In genomic region chr12:43675048-43675904, GRCh38 we compare ENCODE assay signal across 15 cellular contexts.
DNase-seq lines count a peak whose midpoint lies in the region; ATAC-seq, FAIRE-seq and TF ChIP-seq lines count a peak whose summit lies in the region.
"Had no signal": no experiment of that assay in that cellular context is flagged by ENCODE, and none has a peak within 500 bp of the region (broad histone marks: within the 10 kb centered on the region; RNA-seq: fewer than 3 reads in every experiment).

No MANE protein-coding gene starts in this region.

- peak; percentile 8 to 61 for ATAC-seq in upper lobe of left lung (ENCODE audit: low FRiP score in 2 of 2)
- ATAC-seq: body of pancreas had no signal

- no peak overlapping the region for H3K27ac ChIP-seq in upper lobe of left lung
- H3K27ac ChIP-seq: body of pancreas, left lung had no signal

- DNase-seq in HS-27A (ENCODE audit: low read depth) (peak; percentile 49), bronchial epithelial cell (ENCODE audit: low read depth) (peak; percentile 8), left kidney (ENCODE audit: low read depth, low spot score) (peak; percentile 7), upper lobe of left lung (peak in 1 of 2 donors; percentile 1), frontal cortex (ENCODE audit: low spot score in 2 of 2) (no peak), 8988T (no peak)
- DNase-seq in activated T-helper 1 cell treated with anti-CD3 and anti-CD28 coated beads, Interleukin-12 subunit alpha, Interleukin-12 subunit beta, Interleukin-2, Interleukin-4 antibody, amounts not matched to agents 30 ng/mL and 10 ng/mL and 1 ng/mL, durations not matched to agents 14 hours and 24 hours and 36 hours (ENCODE audit: low spot score): no peak
- DNase-seq: DMS153; effector CD4-positive, alpha-beta T cell; left lung; NCI-H187 had no signal

- no peaks in the 10 kb centered on the region for H3K4me1 Mint-ChIP-seq in activated T-helper 1 cell treated with anti-CD3 and anti-CD28 coated beads, Interleukin-12 subunit alpha, Interleukin-12 subunit beta, Interleukin-2, Interleukin-4 antibody, amounts not matched to agents 30 ng/mL and 10 ng/mL and 1 ng/mL, durations not matched to agents 14 hours and 24 hours and 36 hours (ENCODE audit: low read depth)
- H3K4me1 Mint-ChIP-seq: neural crest cell had no signal

- H3K4me3 ChIP-seq in bronchial epithelial cell (ENCODE audit: low read depth, low read length): no peak overlapping the region
- no peak overlapping the region for H3K4me3 ChIP-seq in upper lobe of left lung
- H3K4me3 ChIP-seq: body of pancreas, left lung had no signal

- no peak overlapping the region for H3K4me3 Mint-ChIP-seq in activated T-helper 1 cell treated with anti-CD3 and anti-CD28 coated beads, Interleukin-12 subunit alpha, Interleukin-12 subunit beta, Interleukin-2, Interleukin-4 antibody, amounts not matched to agents 30 ng/mL and 10 ng/mL and 1 ng/mL, durations not matched to agents 14 hours and 24 hours and 36 hours
- H3K4me3 Mint-ChIP-seq: CD4-positive, alpha-beta memory T cell; neural crest cell had no signal

- H3K36me3 ChIP-seq in bronchial epithelial cell (ENCODE audit: control insufficient read depth, insufficient read depth, low read length) (no peaks in the 10 kb centered on the region), upper lobe of left lung (no peaks in the 10 kb centered on the region)
- H3K36me3 ChIP-seq: left lung had no signal

- TF ChIP-seq EP300 in upper lobe of left lung (IDR thresholded peaks at IDR 0.05): no peak

- no peak for TF ChIP-seq CTCF in bronchial epithelial cell (IDR thresholded peaks at IDR 0.05; ENCODE audit: insufficient read depth, low read length, severe bottlenecking)
- TF ChIP-seq CTCF in upper lobe of left lung (IDR thresholded peaks at IDR 0.05): no peak

- no peaks in the 10 kb centered on the region for H3K9me3 ChIP-seq in upper lobe of left lung
- H3K9me3 ChIP-seq: body of pancreas, left lung had no signal

- no peaks in the 10 kb centered on the region for H3K4me1 ChIP-seq in upper lobe of left lung
- H3K4me1 ChIP-seq: body of pancreas, left lung had no signal

- H3K27me3 ChIP-seq in bronchial epithelial cell (ENCODE audit: control insufficient read depth, insufficient read depth, low read length) (no peaks in the 10 kb centered on the region), upper lobe of left lung (no peaks in the 10 kb centered on the region)
- H3K27me3 ChIP-seq: body of pancreas, left lung had no signal

- TF ChIP-seq POLR2A in upper lobe of left lung (IDR thresholded peaks at IDR 0.05): no peak

- no peak overlapping the region for H3K27ac Mint-ChIP-seq in activated T-helper 1 cell treated with anti-CD3 and anti-CD28 coated beads, Interleukin-12 subunit alpha, Interleukin-12 subunit beta, Interleukin-2, Interleukin-4 antibody, amounts not matched to agents 30 ng/mL and 10 ng/mL and 1 ng/mL, durations not matched to agents 14 hours and 24 hours and 36 hours
- H3K27ac Mint-ChIP-seq: activated naive CD4-positive, alpha-beta T cell treated with anti-CD3 and anti-CD28 coated beads, Interleukin-2, amount 50 U/mL, for 72 hours; CD4-positive, alpha-beta memory T cell had no signal

- intact Hi-C loops in activated T-helper 1 cell treated with anti-CD3 and anti-CD28 coated beads, Interleukin-12 subunit alpha, Interleukin-12 subunit beta, Interleukin-2, Interleukin-4 antibody, amounts not matched to agents 30 ng/mL and 10 ng/mL and 1 ng/mL, durations not matched to agents 14 hours and 24 hours and 36 hours (cut with micrococcal nuclease): no loop called here

- H3K36me3 Mint-ChIP-seq in activated T-helper 1 cell treated with anti-CD3 and anti-CD28 coated beads, Interleukin-12 subunit alpha, Interleukin-12 subunit beta, Interleukin-2, Interleukin-4 antibody, amounts not matched to agents 30 ng/mL and 10 ng/mL and 1 ng/mL, durations not matched to agents 14 hours and 24 hours and 36 hours (ENCODE audit: low read depth): no peaks in the 10 kb centered on the region
- H3K36me3 Mint-ChIP-seq: activated naive CD4-positive, alpha-beta T cell treated with anti-CD3 and anti-CD28 coated beads, Interleukin-2, amount 50 U/mL, for 72 hours; CD4-positive, alpha-beta memory T cell had no signal

- H3K9me3 Mint-ChIP-seq in activated T-helper 1 cell treated with anti-CD3 and anti-CD28 coated beads, Interleukin-12 subunit alpha, Interleukin-12 subunit beta, Interleukin-2, Interleukin-4 antibody, amounts not matched to agents 30 ng/mL and 10 ng/mL and 1 ng/mL, durations not matched to agents 14 hours and 24 hours and 36 hours: no peaks in the 10 kb centered on the region
- H3K9me3 Mint-ChIP-seq: activated naive CD4-positive, alpha-beta T cell treated with anti-CD3 and anti-CD28 coated beads, Interleukin-2, amount 50 U/mL, for 72 hours had no signal

- peak; percentile 50 for FAIRE-seq in bronchial epithelial cell (lab: Jason Lieb, UNC)
- no peak for FAIRE-seq in frontal cortex (lab: Jason Lieb, UNC)

- H3K27me3 Mint-ChIP-seq in activated T-helper 1 cell treated with anti-CD3 and anti-CD28 coated beads, Interleukin-12 subunit alpha, Interleukin-12 subunit beta, Interleukin-2, Interleukin-4 antibody, amounts not matched to agents 30 ng/mL and 10 ng/mL and 1 ng/mL, durations not matched to agents 14 hours and 24 hours and 36 hours (ENCODE audit: insufficient read depth): peaks cover 14% of the 10 kb centered on the region

- WGBS in upper lobe of left lung, 2 donors: 87 to 100% methylated on average over 1 to 6 of the region's 6 CpGs

Comparison
In these comparisons a context has a peak if more than half of its experiments do, and no peak if none do; other contexts are left out.
1. DNase-seq: peak in HS-27A (single experiment), bronchial epithelial cell (single experiment) and left kidney (single experiment); none in activated T-helper 1 cell treated with anti-CD3 and anti-CD28 coated beads, Interleukin-12 subunit alpha, Interleukin-12 subunit beta, Interleukin-2, Interleukin-4 antibody, amounts not matched to agents 30 ng/mL and 10 ng/mL and 1 ng/mL, durations not matched to agents 14 hours and 24 hours and 36 hours (single experiment), frontal cortex (0 of 2) and 8988T (single experiment).